Comparison of ENCODE assay signal across 8 cellular contexts in the genomic region with DNA sequence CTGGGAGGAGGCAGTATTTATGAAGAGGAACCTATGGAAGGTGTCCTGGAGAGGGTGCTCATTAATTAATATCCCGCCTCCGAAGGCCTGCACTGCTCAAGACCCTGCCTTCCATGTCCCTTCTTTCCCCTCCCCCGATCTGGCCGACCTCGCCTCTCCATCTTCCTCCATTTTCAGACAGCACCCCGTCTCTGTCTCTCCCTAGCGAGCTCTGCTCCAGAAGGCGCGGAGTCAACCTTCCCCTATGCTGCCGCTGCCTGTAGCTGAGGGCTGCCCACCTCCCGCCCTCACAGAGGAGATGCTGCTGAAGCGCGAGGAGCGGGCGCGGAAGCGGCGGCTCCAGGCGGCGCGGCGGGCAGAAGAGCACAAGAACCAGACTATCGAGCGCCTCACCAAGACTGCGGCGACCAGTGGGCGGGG. TPM values are rescaled to one million over a fixed set of nuclear protein-coding genes. Genes with fewer than 3 reads are reported as not detected.
DNase-seq lines count a peak whose midpoint lies in the region; ATAC-seq and TF ChIP-seq lines count a peak whose summit lies in the region.

No MANE protein-coding gene starts in this region.

- no peak for DNase-seq in activated CD8-positive, alpha-beta memory T cell treated with anti-CD3 and anti-CD28 coated beads, Interleukin-2, amount 10 ng/mL, durations not matched to agents 7 days and 5 days
- DNase-seq in activated CD8-positive, alpha-beta memory T cell treated with anti-CD3 and anti-CD28 coated beads, Interleukin-2, amount 50 U/mL, for 4 hours, result no peak
- DNase-seq in iPS DF 6.9 (ENCODE audit: low read depth, low spot score) (no peak), NCI-H82 (lab: John Stamatoyannopoulos, UW) (no peak), amniotic stem cell (lab: John Stamatoyannopoulos, UW) (no peak)
- peak in 1 of 2 donors; percentile 74 for DNase-seq in stimulated activated effector memory CD8-positive, alpha-beta T cell treated with anti-CD3 and anti-CD28 coated beads, Interleukin-12 subunit alpha, Interleukin-12 subunit beta, amount 100 ng/mL, for 72 hours (ENCODE audit: low spot score in 2 of 2)
- no peak for DNase-seq in central memory CD4-positive, alpha-beta T cell

- no peaks in the 10 kb centered on the region for H3K9me3 ChIP-seq in iPS DF 6.9 (ENCODE audit: control insufficient read depth, insufficient read depth, low read length)

- H3K4me1 ChIP-seq in iPS DF 6.9 (ENCODE audit: control insufficient read depth, insufficient read depth, low read length), result 0 out of 2 replicates have a peak, but pooled peaks cover 2% of the 10 kb centered on the region

- peak overlapping the region; percentile 94 for H3K4me3 Mint-ChIP-seq in activated CD8-positive, alpha-beta memory T cell treated with anti-CD3 and anti-CD28 coated beads, Interleukin-2, amount 10 ng/mL, durations not matched to agents 7 days and 5 days
- H3K4me3 Mint-ChIP-seq in stimulated activated effector memory CD8-positive, alpha-beta T cell treated with anti-CD3 and anti-CD28 coated beads, Interleukin-12 subunit alpha, Interleukin-12 subunit beta, amount 100 ng/mL, for 72 hours, result peak overlapping the region; percentile 98

- H3K27me3 ChIP-seq in iPS DF 6.9 (ENCODE audit: control insufficient read depth, insufficient read depth, low read length), result no peaks in the 10 kb centered on the region

- TF ChIP-seq CTCF in WI38 (IDR thresholded peaks at IDR 0.05; ENCODE audit: low read depth, low read length), result no peak

- peaks cover 3% of the 10 kb centered on the region; the same call in 1 of the 2 replicates for H3K36me3 ChIP-seq in iPS DF 6.9 (ENCODE audit: control insufficient read depth, insufficient read depth, low read length)

- H3K36me3 Mint-ChIP-seq in activated CD8-positive, alpha-beta memory T cell treated with anti-CD3 and anti-CD28 coated beads, Interleukin-2, amount 10 ng/mL, durations not matched to agents 7 days and 5 days, result peaks cover 9% of the 10 kb centered on the region
- peaks cover 78% of the 10 kb centered on the region for H3K36me3 Mint-ChIP-seq in stimulated activated effector memory CD8-positive, alpha-beta T cell treated with anti-CD3 and anti-CD28 coated beads, Interleukin-12 subunit alpha, Interleukin-12 subunit beta, amount 100 ng/mL, for 72 hours

- H3K4me1 Mint-ChIP-seq in activated CD8-positive, alpha-beta memory T cell treated with anti-CD3 and anti-CD28 coated beads, Interleukin-2, amount 10 ng/mL, durations not matched to agents 7 days and 5 days, result peaks cover 59% of the 10 kb centered on the region
- peaks cover 78% of the 10 kb centered on the region for H3K4me1 Mint-ChIP-seq in stimulated activated effector memory CD8-positive, alpha-beta T cell treated with anti-CD3 and anti-CD28 coated beads, Interleukin-12 subunit alpha, Interleukin-12 subunit beta, amount 100 ng/mL, for 72 hours

- H3K27me3 Mint-ChIP-seq in activated CD8-positive, alpha-beta memory T cell treated with anti-CD3 and anti-CD28 coated beads, Interleukin-2, amount 10 ng/mL, durations not matched to agents 7 days and 5 days, result no peaks in the 10 kb centered on the region

- WGBS in iPS DF 6.9 (ENCODE audit: insufficient coverage, insufficient read length), result no CpG with 5 or more reads among the region's 27 CpGs

- H3K4me3 ChIP-seq in WI38 (ENCODE audit: low read depth, low read length) (peak overlapping the region; percentile 70), iPS DF 6.9 (ENCODE audit: low read length) (peak overlapping the region; percentile 73; the same call in 1 of the 2 replicates)

- H3K27ac ChIP-seq in iPS DF 6.9 (ENCODE audit: low read length), result no peak overlapping the region

- H3K9me3 Mint-ChIP-seq in activated CD8-positive, alpha-beta memory T cell treated with anti-CD3 and anti-CD28 coated beads, Interleukin-2, amount 10 ng/mL, durations not matched to agents 7 days and 5 days (ENCODE audit: low read depth), result no peaks in the 10 kb centered on the region
- H3K9me3 Mint-ChIP-seq in stimulated activated effector memory CD8-positive, alpha-beta T cell treated with anti-CD3 and anti-CD28 coated beads, Interleukin-12 subunit alpha, Interleukin-12 subunit beta, amount 100 ng/mL, for 72 hours, result no peaks in the 10 kb centered on the region

- CTCF ChIA-PET in activated CD8-positive, alpha-beta memory T cell treated with anti-CD3 and anti-CD28 coated beads, Interleukin-2, amount 10 ng/mL, durations not matched to agents 7 days and 5 days (lab: Charles Lee), result interaction anchor here (1.2 to 7.4 kb wide), 8 partner anchors 9 to 109 kb away, joined by 3 to 66 read pairs (median 10); a partner anchor contains a TSS

- peak overlapping the region; percentile 95 for H3K27ac Mint-ChIP-seq in activated CD8-positive, alpha-beta memory T cell treated with anti-CD3 and anti-CD28 coated beads, Interleukin-2, amount 10 ng/mL, durations not matched to agents 7 days and 5 days
- peak overlapping the region; percentile 97 for H3K27ac Mint-ChIP-seq in stimulated activated effector memory CD8-positive, alpha-beta T cell treated with anti-CD3 and anti-CD28 coated beads, Interleukin-12 subunit alpha, Interleukin-12 subunit beta, amount 100 ng/mL, for 72 hours

- ATAC-seq in activated CD8-positive, alpha-beta memory T cell treated with anti-CD3 and anti-CD28 coated beads, Interleukin-2, amount 10 ng/mL, durations not matched to agents 7 days and 5 days, result no peak
- no peak for ATAC-seq in stimulated activated effector memory CD8-positive, alpha-beta T cell treated with anti-CD3 and anti-CD28 coated beads, Interleukin-12 subunit alpha, Interleukin-12 subunit beta, amount 100 ng/mL, for 72 hours

RNA-seq across cellular contexts. Expression of a gene that starts 1.1 kb away (rescaled TPM):
- 10 to 100 TPM; 40.5 to 46.8 TPM for total RNA-seq in activated CD8-positive, alpha-beta memory T cell treated with anti-CD3 and anti-CD28 coated beads, Interleukin-2, amount 10 ng/mL, durations not matched to agents 7 days and 5 days

RNA-seq across cellular contexts. Expression of a gene that starts 2.3 kb away (rescaled TPM):
- 10 to 100 TPM; 31.1 to 39.5 TPM for total RNA-seq in activated CD8-positive, alpha-beta memory T cell treated with anti-CD3 and anti-CD28 coated beads, Interleukin-2, amount 10 ng/mL, durations not matched to agents 7 days and 5 days

RNA-seq across cellular contexts. Expression of a gene that starts 8.0 kb away (rescaled TPM):
- 10 to 100 TPM; 60.4 to 78.2 TPM for total RNA-seq in activated CD8-positive, alpha-beta memory T cell treated with anti-CD3 and anti-CD28 coated beads, Interleukin-2, amount 10 ng/mL, durations not matched to agents 7 days and 5 days

RNA-seq across cellular contexts. Expression of a gene that starts 15.3 kb away (rescaled TPM):
- 100 to 1,000 TPM in 1 of 2 experiments, 10 to 100 TPM in 1; 93.9 to 111 TPM for total RNA-seq in activated CD8-positive, alpha-beta memory T cell treated with anti-CD3 and anti-CD28 coated beads, Interleukin-2, amount 10 ng/mL, durations not matched to agents 7 days and 5 days

RNA-seq across cellular contexts. Expression of a gene that starts 15.4 kb away (rescaled TPM):
- 1 to 10 TPM in 1 of 2 experiments, under 1 TPM in 1; 0.50 to 1.9 TPM for total RNA-seq in activated CD8-positive, alpha-beta memory T cell treated with anti-CD3 and anti-CD28 coated beads, Interleukin-2, amount 10 ng/mL, durations not matched to agents 7 days and 5 days
